In the genomic region with DNA sequence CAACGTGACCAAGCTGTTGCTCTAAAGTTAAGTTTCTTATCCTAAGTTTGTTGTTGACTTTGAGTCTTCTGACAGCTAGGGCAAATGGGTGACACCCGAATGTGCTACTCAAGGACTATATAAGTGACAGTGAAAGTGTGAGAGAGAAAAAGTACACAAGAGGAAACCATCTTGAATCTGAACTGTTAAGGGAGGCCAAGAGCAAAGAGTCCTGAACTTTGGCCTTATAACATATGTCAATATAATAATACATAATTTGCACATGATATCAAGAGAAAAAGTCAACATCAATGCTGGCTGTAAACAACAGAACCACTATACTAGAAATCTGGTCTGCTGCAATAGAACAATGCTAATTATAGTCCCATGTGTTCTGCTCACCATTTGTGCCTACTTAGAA, we compare ENCODE assay signal across 15 cellular contexts.
"Had no signal": no experiment of that assay in that cellular context is flagged by ENCODE, and none has a peak within 500 bp of the region (broad histone marks: within the 10 kb centered on the region; RNA-seq: fewer than 3 reads in every experiment).

No MANE protein-coding gene starts in this region.

- DNase-seq: dorsolateral prefrontal cortex; effector CD8-positive, alpha-beta T cell; heart left ventricle; mesendoderm; naive thymus-derived CD8-positive, alpha-beta T cell; psoas muscle; retina; right lobe of liver; spleen; stimulated activated CD4-positive, alpha-beta T cell treated with anti-CD3 and anti-CD28 coated beads, Interleukin-15, amount 100 ng/mL, for 24 hours; stimulated activated CD4-positive, alpha-beta T cell treated with anti-CD3 and anti-CD28 coated beads, Interleukin-1b, Interleukin-23, amount 100 ng/mL, for 48 hours; stimulated activated CD4-positive, alpha-beta T cell treated with anti-CD3 and anti-CD28 coated beads, Interleukin-4, amount 100 ng/mL, for 24 hours; tibial artery had no signal

- H3K4me3 ChIP-seq: coronary artery, dorsolateral prefrontal cortex, heart left ventricle, psoas muscle, right lobe of liver, spleen, tibial artery had no signal

- H3K27me3 ChIP-seq: dorsolateral prefrontal cortex, heart left ventricle, neutrophil, right lobe of liver, spleen, tibial artery had no signal

- H3K9me3 ChIP-seq: heart left ventricle, neutrophil, psoas muscle, right lobe of liver, spleen, tibial artery had no signal

- H3K4me1 ChIP-seq: psoas muscle, right lobe of liver had no signal

- H3K27ac ChIP-seq: coronary artery, dorsolateral prefrontal cortex, heart left ventricle, neutrophil, psoas muscle, right lobe of liver, spleen, tibial artery had no signal
